ENCODE assay signal across 8 cellular contexts in genomic region chr2:236352761-236353593, GRCh38.
DNase-seq lines count a peak whose midpoint lies in the region; ATAC-seq and TF ChIP-seq lines count a peak whose summit lies in the region.
"Had no signal": no experiment of that assay in that cellular context is flagged by ENCODE, and none has a peak within 500 bp of the region (broad histone marks: within the 10 kb centered on the region; RNA-seq: fewer than 3 reads in every experiment).

No MANE protein-coding gene starts in this region.

- H3K4me3 ChIP-seq in DND-41 (ENCODE audit: low read depth in 1 of 2, low read length in 2 of 2) = no peak overlapping the region

- TF ChIP-seq CTCF in DND-41 (IDR thresholded peaks at IDR 0.05; ENCODE audit: borderline replicate concordance, extremely low read depth, low read length, poor library complexity, severe bottlenecking) (peak; percentile 86), osteocyte (IDR thresholded peaks at IDR 0.05) (peak; percentile 87)

- ATAC-seq in DND-41 (ENCODE audit: insufficient read depth, low read depth) (peak; percentile 52; the same call in 1 of the 3 replicates), esophagus mucosa (peak; percentile 46), HG02642 (IDR thresholded peaks at IDR 0.05; ENCODE audit: poor library complexity, unreplicated experiment) (no peak), GM21528 (IDR thresholded peaks at IDR 0.05; ENCODE audit: low FRiP score, unreplicated experiment) (no peak)

- H3K36me3 ChIP-seq in DND-41 (ENCODE audit: insufficient read depth, low read length) = no peaks in the 10 kb centered on the region

- peak; percentile 37 for DNase-seq in DND-41
- peak; percentile 39 for DNase-seq in HuH-7 (ENCODE audit: low spot score)
- peak; percentile 24 for DNase-seq in SK-N-DZ (ENCODE audit: low spot score)
- no peak for DNase-seq in osteocyte (ENCODE audit: extremely low spot score, unreplicated experiment)
- DNase-seq: right cardiac atrium had no signal

- H3K4me1 ChIP-seq in DND-41 (ENCODE audit: insufficient read depth, low read length) = no peaks in the 10 kb centered on the region

- H3K36me3 Mint-ChIP-seq in osteocyte (ENCODE audit: unreplicated experiment) = no peaks in the 10 kb centered on the region

- H3K4me3 Mint-ChIP-seq in osteocyte (ENCODE audit: unreplicated experiment) = no peak overlapping the region

- H4K20me1 ChIP-seq in DND-41 (ENCODE audit: insufficient read depth, low read length) = no peaks in the 10 kb centered on the region

- H3K27me3 Mint-ChIP-seq in osteocyte (ENCODE audit: unreplicated experiment) = no peaks in the 10 kb centered on the region

- H3K27me3 ChIP-seq in DND-41 (ENCODE audit: insufficient read depth, low read length, poor library complexity) = no peaks in the 10 kb centered on the region

- H2AFZ ChIP-seq in DND-41 (ENCODE audit: low read depth, low read length) = no peak overlapping the region

- no peak overlapping the region for H3K27ac ChIP-seq in DND-41 (ENCODE audit: low read length)

- H3K4me2 ChIP-seq in DND-41 (ENCODE audit: insufficient read depth, low read length) = no peak overlapping the region

- H3K9ac ChIP-seq in DND-41 (ENCODE audit: low read depth, low read length) = no peak overlapping the region

- peaks cover 3% of the 10 kb centered on the region for H3K4me1 Mint-ChIP-seq in osteocyte (ENCODE audit: unreplicated experiment)

- no peaks in the 10 kb centered on the region for H3K9me3 Mint-ChIP-seq in osteocyte (ENCODE audit: unreplicated experiment)

- H3K79me2 ChIP-seq in DND-41 (ENCODE audit: insufficient read depth, low read length) = no peaks in the 10 kb centered on the region

- H3K27ac Mint-ChIP-seq in osteocyte (ENCODE audit: unreplicated experiment) = no peak overlapping the region

- H3K9me3 ChIP-seq in DND-41 (ENCODE audit: insufficient read depth, low read length, severe bottlenecking) = no peaks in the 10 kb centered on the region

Comparison
In these comparisons a context has a peak if more than half of its experiments do, and no peak if none do; other contexts are left out.
1. ATAC-seq: peak in DND-41 (single experiment) and esophagus mucosa (single experiment); none in HG02642 (single experiment) and GM21528 (single experiment).